Comparison of ENCODE assay signal across 21 cellular contexts in genomic region chrX:153771686-153772607, GRCh38. TPM values are rescaled to one million over a fixed set of nuclear protein-coding genes. Genes with fewer than 3 reads are reported as not detected.
DNase-seq lines count a peak whose midpoint lies in the region; ATAC-seq and TF ChIP-seq lines count a peak whose summit lies in the region.
"Had no signal": no experiment of that assay in that cellular context is flagged by ENCODE, and none has a peak within 500 bp of the region (broad histone marks: within the 10 kb centered on the region; RNA-seq: fewer than 3 reads in every experiment).

No MANE protein-coding gene starts in this region.

- intact Hi-C loops in Right ventricle myocardium superior (cut with DNase I): no loop called here
- intact Hi-C loops in heart right ventricle (cut with DNase I): no loop called here
- intact Hi-C loops in spleen (cut with DNase I; ENCODE audit: low total_unique reads): no loop called here

- H3K36me3 Mint-ChIP-seq in glutamatergic neuron (ENCODE audit: unreplicated experiment): no peaks in the 10 kb centered on the region
- H3K36me3 Mint-ChIP-seq: CD4-positive, CD25-positive, alpha-beta regulatory T cell had no signal

- peak; percentile 16 for DNase-seq in Right ventricle myocardium superior
- DNase-seq in heart right ventricle: no peak
- DNase-seq in GM12865 (ENCODE audit: low read depth): peak; percentile 0
- peak; percentile 7 for DNase-seq in glutamatergic neuron
- peak; percentile 58 for DNase-seq in spleen
- DNase-seq in DMS 273 treated with DMSO at 0.1 percent for 48 hours (lab: John Stamatoyannopoulos, UW): no peak
- DNase-seq: ACHN; AML-193; CD4-positive, CD25-positive, alpha-beta regulatory T cell; NCI-H1436; NCI-H2029 treated with DMSO at 0.1 percent for 48 hours; NCI-H2171 treated with DMSO at 0.1 percent for 48 hours; NCI-H510A; NCI-H774; PC-3 had no signal

- 86 to 92% methylated on average over 26 to 30 of the region's 30 CpGs for WGBS in heart right ventricle, 2 donors
- 80 to 92% (median 83%) methylated on average over 7 to 30 of the region's 30 CpGs for WGBS in spleen, 5 donors

- no peaks in the 10 kb centered on the region for H3K36me3 ChIP-seq in heart right ventricle
- H3K36me3 ChIP-seq in spleen: no peaks in the 10 kb centered on the region
- H3K36me3 ChIP-seq: SJSA1 had no signal

- no peak overlapping the region for H3K27ac ChIP-seq in heart right ventricle
- no peak overlapping the region for H3K27ac ChIP-seq in spleen
- H3K27ac ChIP-seq: RWPE1, SJSA1 had no signal

- no peaks in the 10 kb centered on the region for H3K4me1 Mint-ChIP-seq in glutamatergic neuron (ENCODE audit: low read depth, unreplicated experiment)
- H3K4me1 Mint-ChIP-seq: CD4-positive, CD25-positive, alpha-beta regulatory T cell; GM23338 had no signal

- H3K27me3 ChIP-seq in heart right ventricle (no peaks in the 10 kb centered on the region), spleen (replicated peaks in 1 of 7) (peaks cover 0 to 6% (median 0%) of the 10 kb centered on the region in 7 donors)
- H3K27me3 ChIP-seq: SJSA1 had no signal

- no peak overlapping the region for H3K4me3 Mint-ChIP-seq in glutamatergic neuron (ENCODE audit: unreplicated experiment)
- H3K4me3 Mint-ChIP-seq: CD4-positive, CD25-positive, alpha-beta regulatory T cell; GM23338 had no signal

- no peaks in the 10 kb centered on the region for H3K9me3 ChIP-seq in heart right ventricle
- H3K9me3 ChIP-seq in spleen: no peaks in the 10 kb centered on the region
- H3K9me3 ChIP-seq: Caco-2, SJSA1 had no signal

- no peak overlapping the region for H3K27ac Mint-ChIP-seq in glutamatergic neuron (ENCODE audit: unreplicated experiment)
- H3K27ac Mint-ChIP-seq: CD4-positive, CD25-positive, alpha-beta regulatory T cell; GM23338 had no signal

- TF ChIP-seq CTCF in heart right ventricle (IDR thresholded peaks at IDR 0.05): no peak
- no peak for TF ChIP-seq CTCF in GM12865 (IDR thresholded peaks at IDR 0.05; ENCODE audit: insufficient read depth, low read depth, low read length, missing control alignments)
- TF ChIP-seq CTCF in glutamatergic neuron (IDR thresholded peaks at IDR 0.05; ENCODE audit: partially characterized antibody, unreplicated experiment): no peak
- no peak for TF ChIP-seq CTCF in spleen (IDR thresholded peaks at IDR 0.05 in 8 of 11, conservative IDR thresholded peaks at IDR 0.05 in 3 of 11)

- H3K27me3 Mint-ChIP-seq in glutamatergic neuron (ENCODE audit: unreplicated experiment): no peaks in the 10 kb centered on the region
- H3K27me3 Mint-ChIP-seq: CD4-positive, CD25-positive, alpha-beta regulatory T cell had no signal

- no peak for TF ChIP-seq POLR2A in spleen (IDR thresholded peaks at IDR 0.05)

- no peaks in the 10 kb centered on the region for H3K9me3 Mint-ChIP-seq in glutamatergic neuron (ENCODE audit: unreplicated experiment)
- H3K9me3 Mint-ChIP-seq: CD4-positive, CD25-positive, alpha-beta regulatory T cell; GM23338 had no signal

- no peak overlapping the region for H3K4me3 ChIP-seq in heart right ventricle
- no peak overlapping the region for H3K4me3 ChIP-seq in GM12865 (ENCODE audit: low read depth, low read length)
- no peak overlapping the region for H3K4me3 ChIP-seq in spleen
- H3K4me3 ChIP-seq: GM23338, SJSA1 had no signal

- H3K4me1 ChIP-seq in heart right ventricle (no peaks in the 10 kb centered on the region), spleen (peaks cover 0 to 13% (median 4%) of the 10 kb centered on the region in 6 donors)
- H3K4me1 ChIP-seq: Caco-2 had no signal

- ATAC-seq in Right ventricle myocardium superior (ENCODE audit: poor library complexity) (no peak), heart right ventricle (no peak), HG03175 (IDR thresholded peaks at IDR 0.05; ENCODE audit: unreplicated experiment) (no peak), GM21529 (IDR thresholded peaks at IDR 0.05; ENCODE audit: unreplicated experiment) (no peak)
- ATAC-seq: GM23338, PC-3 had no signal

RNA-seq across cellular contexts. Expression of gene PLXNB3, which starts 7.9 kb away (rescaled TPM):
- total RNA-seq in Right ventricle myocardium superior (1.5 TPM), heart right ventricle (1 to 10 TPM; 2.1 to 5.8 (median 4.3) TPM), glutamatergic neuron (ENCODE audit: unreplicated experiment) (5.8 TPM), spleen (1 to 10 TPM in 6 of 7 donors, under 1 TPM in 1; 0.68 to 2.8 (median 1.7) TPM)
- polyA plus RNA-seq in heart right ventricle (1 to 10 TPM; 1.1 to 8.1 TPM), spleen (1 to 10 TPM in 1 of 3 donors, under 1 TPM in 2; 0.48 to 1.5 (median 0.49) TPM)
- polyA plus RNA-seq: CD4-positive, CD25-positive, alpha-beta regulatory T cell had no signal

RNA-seq across cellular contexts. Expression of gene SRPK3, which starts 8.9 kb away (rescaled TPM):
- total RNA-seq in Right ventricle myocardium superior (38.0 TPM), heart right ventricle (10 to 100 TPM; 20.3 to 52.7 (median 44.8) TPM), glutamatergic neuron (ENCODE audit: unreplicated experiment) (not detected), spleen (not detected)
- polyA plus RNA-seq in heart right ventricle (10 to 100 TPM in 1 of 2 donors, 1 to 10 TPM in 1; 9.9 to 52.2 TPM), spleen (under 1 TPM; 0.03 to 0.26 (median 0.07) TPM)
- total RNA-seq: Caco-2; CD4-positive, CD25-positive, alpha-beta regulatory T cell; GM23338; SJSA1 had no signal
- polyA plus RNA-seq: CD4-positive, CD25-positive, alpha-beta regulatory T cell had no signal

RNA-seq across cellular contexts. Expression of gene IDH3G, which starts 22.2 kb away (rescaled TPM):
- 76.9 TPM for total RNA-seq in Right ventricle myocardium superior
- total RNA-seq in heart right ventricle: 10 to 100 TPM; 58.7 to 86.9 (median 74.5) TPM
- 10 to 100 TPM; 73.4 to 97.2 TPM for polyA plus RNA-seq in heart right ventricle
- 56.7 TPM for total RNA-seq in glutamatergic neuron (ENCODE audit: unreplicated experiment)
- total RNA-seq in spleen: 10 to 100 TPM; 51.8 to 92.7 (median 68.7) TPM
- polyA plus RNA-seq in spleen: 10 to 100 TPM; 32.7 to 47.0 (median 41.3) TPM

RNA-seq across cellular contexts. Expression of gene SSR4, which starts 22.5 kb away (rescaled TPM):
- total RNA-seq in Right ventricle myocardium superior (129 TPM), heart right ventricle (100 to 1,000 TPM in 9 of 10 donors, 10 to 100 TPM in 1; 94.1 to 227 (median 144) TPM), glutamatergic neuron (ENCODE audit: unreplicated experiment) (277 TPM), spleen (100 to 1,000 TPM; 144 to 307 (median 217) TPM)
- polyA plus RNA-seq in heart right ventricle (100 to 1,000 TPM; 477 to 551 TPM), spleen (100 to 1,000 TPM; 357 to 488 (median 359) TPM)

RNA-seq across cellular contexts. Expression of gene ABCD1, which starts 47.3 kb away (rescaled TPM):
- total RNA-seq in Right ventricle myocardium superior: 14.7 TPM
- total RNA-seq in heart right ventricle: 10 to 100 TPM; 11.0 to 24.2 (median 14.4) TPM
- 10 to 100 TPM in 1 of 2 donors, 1 to 10 TPM in 1; 9.3 to 15.3 TPM for polyA plus RNA-seq in heart right ventricle
- 13.5 TPM for total RNA-seq in glutamatergic neuron (ENCODE audit: unreplicated experiment)
- 10 to 100 TPM; 14.9 to 28.1 (median 23.2) TPM for total RNA-seq in spleen
- polyA plus RNA-seq in spleen: 1 to 10 TPM; 5.1 to 9.7 (median 6.9) TPM

Comparison
In these comparisons a context has a peak if more than half of its experiments do, and no peak if none do; other contexts are left out.
1. DNase-seq: peak in Right ventricle myocardium superior (single experiment), GM12865 (single experiment), glutamatergic neuron (single experiment) and spleen (single experiment); none in heart right ventricle (0 of 2) and DMS 273 treated with DMSO at 0.1 percent for 48 hours (single experiment).
2. RNA of gene SRPK3, which starts 8.9 kb away (total RNA-seq): 20.3 to 52.7 TPM in heart right ventricle and 38.0 TPM in Right ventricle myocardium superior (single experiment); not detected in glutamatergic neuron (single experiment) and not detected in spleen; every median in the first group is over 10 times any median in the second.